Comparison of ENCODE assay signal across 1 cellular context in genomic region chr17:78369791-78370381, GRCh38.
A peak's percentile ranks its signal among the peaks of the same experiment; 100 is the strongest.
TF ChIP-seq lines count a peak whose summit lies in the region.

No MANE protein-coding gene starts in this region.

TF ChIP-seq in SK-N-SH, 30 proteins besides CTCF, POLR2A, EP300 and RAD21 (continued from another document):
- TF ChIP-seq IRF3 (IDR thresholded peaks at IDR 0.05; ENCODE audit: low read depth, low read length) (no peak), SIN3A (IDR thresholded peaks at IDR 0.05; ENCODE audit: borderline replicate concordance, low read depth, low read length) (0 out of 2 replicates have a peak, but pooled peaks have one; percentile 29), ZBTB33 (IDR thresholded peaks at IDR 0.05; ENCODE audit: borderline replicate concordance, low read depth) (no peak), GABPA (IDR thresholded peaks at IDR 0.05; ENCODE audit: low read depth) (no peak), FOXJ3 (CRISPR knock-in tag; IDR thresholded peaks at IDR 0.05) (peak; percentile 84; the same call in 1 of the 2 replicates), FOSL2 (IDR thresholded peaks at IDR 0.05; ENCODE audit: borderline replicate concordance, low read depth) (no peak), SMC3 (IDR thresholded peaks at IDR 0.05; ENCODE audit: low read depth, low read length) (no peak), REST (IDR thresholded peaks at IDR 0.05; ENCODE audit: low read depth, low read length) (no peak), POLR2AphosphoS5 (IDR thresholded peaks at IDR 0.05; ENCODE audit: low read depth, low read length) (peak; percentile 68; the same call in 1 of the 2 replicates), JUND (IDR thresholded peaks at IDR 0.05) (no peak), USF2 (IDR thresholded peaks at IDR 0.05; ENCODE audit: borderline replicate concordance, low read depth, low read length) (no peak), RXRA (IDR thresholded peaks at IDR 0.05; ENCODE audit: borderline replicate concordance, low read depth) (no peak), TEAD4 (IDR thresholded peaks at IDR 0.05; ENCODE audit: borderline replicate concordance, insufficient read depth) (no peak), EZH2phosphoT487 (IDR thresholded peaks at IDR 0.05; ENCODE audit: borderline replicate concordance, low read depth) (no peak), PBX3 (IDR thresholded peaks at IDR 0.05) (peak; percentile 32; the same call in 1 of the 2 replicates), CHD2 (IDR thresholded peaks at IDR 0.05; ENCODE audit: low read length, partially characterized antibody) (peak; percentile 79), RFX5 (IDR thresholded peaks at IDR 0.05; ENCODE audit: low read length) (no peak)
